20 cellular contexts compared by ENCODE assay signal in genomic region chr7:46461334-46461777, GRCh38.
DNase-seq lines count a peak whose midpoint lies in the region; ATAC-seq and TF ChIP-seq lines count a peak whose summit lies in the region.
"Had no signal": no experiment of that assay in that cellular context is flagged by ENCODE, and none has a peak within 500 bp of the region (broad histone marks: within the 10 kb centered on the region; RNA-seq: fewer than 3 reads in every experiment).

No MANE protein-coding gene starts in this region.

- no peaks in the 10 kb centered on the region for H3K36me3 ChIP-seq in IMR-90 (ENCODE audit: control insufficient read depth, insufficient read depth, low read length)
- H3K36me3 ChIP-seq in brain microvascular endothelial cell (replicated peaks) = no peaks in the 10 kb centered on the region
- no peaks in the 10 kb centered on the region for H3K36me3 ChIP-seq in hepatocyte (replicated peaks; ENCODE audit: insufficient read depth, low read depth)
- H3K36me3 ChIP-seq in effector memory CD4-positive, alpha-beta T cell (ENCODE audit: control insufficient read depth, insufficient read depth, low read length) = no peaks in the 10 kb centered on the region

- no peaks in the 10 kb centered on the region for H3K9me1 ChIP-seq in IMR-90 (ENCODE audit: insufficient read depth, low read length)

- peaks cover 11% of the 10 kb centered on the region for H3K9me3 ChIP-seq in IMR-90 (ENCODE audit: control insufficient read depth, insufficient read depth, low read length)
- no peaks in the 10 kb centered on the region for H3K9me3 ChIP-seq in hepatocyte (ENCODE audit: low read depth)
- peaks cover 7% of the 10 kb centered on the region for H3K9me3 ChIP-seq in effector memory CD4-positive, alpha-beta T cell (ENCODE audit: control insufficient read depth, low read length)
- H3K9me3 ChIP-seq: A549 had no signal

- H2AFZ ChIP-seq in IMR-90 (replicated peaks; ENCODE audit: low read length, poor library complexity) (no peak overlapping the region), hepatocyte (no peak overlapping the region)

- H2BK20ac ChIP-seq in IMR-90 (ENCODE audit: low read depth, low read length) = peak overlapping the region; percentile 89; the same call in 1 of the 2 replicates

- peak overlapping the region; percentile 46; the same call in 1 of the 2 replicates for H3K23ac ChIP-seq in IMR-90 (ENCODE audit: low read depth, low read length)

- H3K4me3 ChIP-seq in AG10803 (ENCODE audit: low read length) (no peak overlapping the region), IMR-90 (ENCODE audit: insufficient read depth, low read depth, low read length) (no peak overlapping the region), brain microvascular endothelial cell (ENCODE audit: low read depth, low read length) (no peak overlapping the region), hepatocyte (no peak overlapping the region)
- no peak overlapping the region for H3K4me3 ChIP-seq in effector memory CD4-positive, alpha-beta T cell (ENCODE audit: insufficient read depth, low read depth, low read length, poor library complexity, severe bottlenecking)
- H3K4me3 ChIP-seq: A549, MG63 had no signal

- in situ Hi-C loops in IMR-90 (cut with MboI; ENCODE audit: low sequenced_read_pairs) = no loop called here
- in situ Hi-C loops in brain microvascular endothelial cell (cut with HindIII; ENCODE audit: low pct_ligation_motif_present, low sequenced_read_pairs) = no loop called here

- peak overlapping the region; percentile 87; the same call in 1 of the 2 replicates for H4K5ac ChIP-seq in IMR-90 (ENCODE audit: low read depth, low read length)

- peak overlapping the region; percentile 71; the same call in 1 of the 2 replicates for H3K14ac ChIP-seq in IMR-90 (replicated peaks; ENCODE audit: low read depth, low read length)

- H2BK5ac ChIP-seq in IMR-90 (ENCODE audit: low read depth, low read length, poor library complexity, severe bottlenecking) = peak overlapping the region; percentile 80

- WGBS in IMR-90 (ENCODE audit: extremely low coverage in 2 of 2, insufficient read length in 1 of 2), 2 experiments = no CpG with 5 or more reads among the region's 3 CpGs
- 37% methylated on average over 3 of the region's 3 CpGs for WGBS in hepatocyte (ENCODE audit: low lambda C conversion rate, missing lambda C conversion rate)

- H3K27ac ChIP-seq in IMR-90 (ENCODE audit: insufficient read depth, low read length) (no peak overlapping the region), brain microvascular endothelial cell (peak overlapping the region; percentile 20), hepatocyte (peak overlapping the region; percentile 81)
- H3K27ac ChIP-seq in effector memory CD4-positive, alpha-beta T cell (ENCODE audit: insufficient read depth, low read length, poor library complexity, severe bottlenecking) = no peak overlapping the region
- H3K27ac ChIP-seq: A549 had no signal

- peak overlapping the region; percentile 26 to 88; a peak in 2 of 4 replicates for H4K8ac ChIP-seq in IMR-90 (ENCODE audit: low read depth in 2 of 2, low read length in 2 of 2)

- H3K9me2 ChIP-seq in hepatocyte (replicated peaks; ENCODE audit: insufficient read depth) = no peaks in the 10 kb centered on the region

- TF ChIP-seq RAD21 in IMR-90 (IDR thresholded peaks at IDR 0.05; ENCODE audit: low read length) = no peak

- peak overlapping the region; percentile 89 for H2BK120ac ChIP-seq in IMR-90 (ENCODE audit: low read depth, low read length)

- H3K27me3 ChIP-seq in IMR-90 (ENCODE audit: control insufficient read depth, insufficient read depth, low read length) (no peaks in the 10 kb centered on the region), brain microvascular endothelial cell (replicated peaks) (no peaks in the 10 kb centered on the region), hepatocyte (no peaks in the 10 kb centered on the region)
- no peaks in the 10 kb centered on the region for H3K27me3 ChIP-seq in effector memory CD4-positive, alpha-beta T cell (replicated peaks; ENCODE audit: control insufficient read depth, insufficient read depth, low read length, poor library complexity, severe bottlenecking)
- H3K27me3 ChIP-seq: MG63 had no signal

- H3K18ac ChIP-seq in IMR-90 (ENCODE audit: low read depth, low read length) = peak overlapping the region; percentile 97; the same call in 1 of the 2 replicates

- intact Hi-C loops in IMR-90 (cut with micrococcal nuclease) = no loop called here

- H3K27ac Mint-ChIP-seq in activated T-cell treated with anti-CD3 and anti-CD28 coated beads, Interleukin-2, amount 50 U/mL, for 24 hours = no peak overlapping the region
- H3K27ac Mint-ChIP-seq: B cell; CD4-positive, alpha-beta memory T cell had no signal

- CTCF ChIA-PET in IMR-90 (lab: Yijun Ruan, JAX) = no interaction called here

- H2AK5ac ChIP-seq in IMR-90 (ENCODE audit: low read depth, low read length) = no peak overlapping the region

- H3K4me1 ChIP-seq in IMR-90 (ENCODE audit: control insufficient read depth, insufficient read depth, low read length) (peaks cover 2% of the 10 kb centered on the region; the same call in 1 of the 2 replicates), hepatocyte (ENCODE audit: insufficient read depth) (no peaks in the 10 kb centered on the region)
- H3K4me1 ChIP-seq in effector memory CD4-positive, alpha-beta T cell (ENCODE audit: control insufficient read depth, insufficient read depth, low read length, poor library complexity, severe bottlenecking) = no peaks in the 10 kb centered on the region
- H3K4me1 ChIP-seq: A549 had no signal

- no peak overlapping the region for H3K9ac ChIP-seq in IMR-90 (ENCODE audit: low read depth, low read length)

- TF ChIP-seq CTCF in AG10803 (conservative IDR thresholded peaks at IDR 0.05; ENCODE audit: low read length) (no peak), IMR-90 (conservative IDR thresholded peaks at IDR 0.05; ENCODE audit: low read depth, low read length) (no peak), brain microvascular endothelial cell (IDR thresholded peaks at IDR 0.05; ENCODE audit: low read depth, low read length, missing control alignments) (no peak), hepatocyte (IDR thresholded peaks at IDR 0.05; ENCODE audit: poor library complexity) (no peak)

- no peaks in the 10 kb centered on the region for H3K27me3 Mint-ChIP-seq in activated T-cell treated with anti-CD3 and anti-CD28 coated beads, Interleukin-2, amount 50 U/mL, for 24 hours
- H3K27me3 Mint-ChIP-seq: B cell; CD4-positive, alpha-beta memory T cell had no signal

- H3K79me2 ChIP-seq in hepatocyte = no peaks in the 10 kb centered on the region

- POLR2A ChIA-PET in IMR-90 (lab: Charles Lee; ENCODE audit: unreplicated experiment) = no interaction called here

- peak overlapping the region; percentile 73; the same call in 1 of the 2 replicates for H3K4ac ChIP-seq in IMR-90 (ENCODE audit: low read depth, low read length)

- H4K20me1 ChIP-seq in IMR-90 (ENCODE audit: insufficient read depth, low read length) = no peaks in the 10 kb centered on the region
- H4K20me1 ChIP-seq in hepatocyte (ENCODE audit: insufficient read depth, poor library complexity, severe bottlenecking) = no peaks in the 10 kb centered on the region

- peaks cover 22% of the 10 kb centered on the region for H3K9me3 Mint-ChIP-seq in activated T-cell treated with anti-CD3 and anti-CD28 coated beads, Interleukin-2, amount 50 U/mL, for 24 hours

- no TSS peak for BruUV-seq in IMR-90 (replicated peaks; lab: Mats Ljungman, UMichigan)

- H3K4me3 Mint-ChIP-seq in activated T-cell treated with anti-CD3 and anti-CD28 coated beads, Interleukin-2, amount 50 U/mL, for 24 hours = no peak overlapping the region
- H3K4me3 Mint-ChIP-seq: B cell; CD4-positive, alpha-beta memory T cell had no signal

- ATAC-seq in IMR-90 (ENCODE audit: low read depth) (peak; percentile 64; the same call in 1 of the 2 replicates), GM18870 (IDR thresholded peaks at IDR 0.05; ENCODE audit: unreplicated experiment) (no peak)
- ATAC-seq: A549, Panc1 had no signal

- dilution Hi-C loops in IMR-90 (cut with HindIII; ENCODE audit: low sequenced_read_pairs, unreplicated experiment) = no loop called here

- H2AK9ac ChIP-seq in IMR-90 (replicated peaks; ENCODE audit: low read depth, low read length, poor library complexity) = no peak overlapping the region

- peak overlapping the region; percentile 69; the same call in 1 of the 2 replicates for H4K91ac ChIP-seq in IMR-90 (ENCODE audit: insufficient read depth, low read depth, low read length)

- H3K4me1 Mint-ChIP-seq in activated T-cell treated with anti-CD3 and anti-CD28 coated beads, Interleukin-2, amount 50 U/mL, for 24 hours (ENCODE audit: low read depth) = no peaks in the 10 kb centered on the region
- H3K4me1 Mint-ChIP-seq: B cell; CD4-positive, alpha-beta memory T cell had no signal

- DNase-seq in AG10803 (ENCODE audit: low read depth) (peak; percentile 26), IMR-90 (peak; percentile 81), brain microvascular endothelial cell (peak; percentile 63), hepatocyte (ENCODE audit: low spot score) (peak; percentile 40), NCI-H82 (lab: John Stamatoyannopoulos, UW) (no peak)
- no peak for DNase-seq in effector memory CD4-positive, alpha-beta T cell
- no peak for DNase-seq in activated T-cell treated with anti-CD3 and anti-CD28 coated beads, Interleukin-2, amount 50 U/mL, for 24 hours
- DNase-seq: CD4-positive, alpha-beta memory T cell; DND-41; GOT3; MG63; NCI-H1105 treated with DMSO at 0.1 percent for 48 hours; NCI-H187; NCI-H2171; NCI-H774; Right ventricle myocardium superior had no signal

- no peaks in the 10 kb centered on the region for H3K36me3 Mint-ChIP-seq in activated T-cell treated with anti-CD3 and anti-CD28 coated beads, Interleukin-2, amount 50 U/mL, for 24 hours (ENCODE audit: low read depth)
- H3K36me3 Mint-ChIP-seq: CD4-positive, alpha-beta memory T cell had no signal

- H2BK15ac ChIP-seq in IMR-90 (ENCODE audit: low read depth, low read length) = no peak overlapping the region; the same call in 2 of the 3 replicates

- H3K4me2 ChIP-seq in IMR-90 (ENCODE audit: low read depth, low read length) (no peak overlapping the region), hepatocyte (no peak overlapping the region)
- H3K4me2 ChIP-seq: A549 had no signal

- H3K79me1 ChIP-seq in IMR-90 (ENCODE audit: low read depth in 1 of 2, low read length in 2 of 2) = no peaks in the 10 kb centered on the region

- H3K56ac ChIP-seq in IMR-90 (ENCODE audit: extremely low read depth, insufficient read depth, low read length) = no peak overlapping the region

- TF ChIP-seq POLR2A in IMR-90 (IDR thresholded peaks at IDR 0.05; ENCODE audit: low read depth, low read length) = no peak

TF ChIP-seq in IMR-90, 13 proteins besides CTCF, POLR2A, EP300 and RAD21 (continues in another document):
- TF ChIP-seq RFX5 (IDR thresholded peaks at IDR 0.05; ENCODE audit: low read depth, low read length) = no peak
- peak; percentile 73 for TF ChIP-seq BHLHE40 (IDR thresholded peaks at IDR 0.05; ENCODE audit: low read depth, low read length)
- no peak for TF ChIP-seq MAFK (IDR thresholded peaks at IDR 0.05; ENCODE audit: low read depth, low read length)
- TF ChIP-seq MAZ (IDR thresholded peaks at IDR 0.05; ENCODE audit: borderline replicate concordance, low read depth, low read length) = no peak
- peak; percentile 19; the same call in 1 of the 2 replicates for TF ChIP-seq CEBPB (IDR thresholded peaks at IDR 0.05; ENCODE audit: low read depth, low read length)
- no peak for TF ChIP-seq RCOR1 (IDR thresholded peaks at IDR 0.05; ENCODE audit: insufficient replicate concordance, low read length)

Comparison
In these comparisons a context has a peak if more than half of its experiments do, and no peak if none do; other contexts are left out.
1. DNase-seq: peak in AG10803 (single experiment), IMR-90 (single experiment), brain microvascular endothelial cell (single experiment) and hepatocyte (single experiment); none in effector memory CD4-positive, alpha-beta T cell (0 of 3), activated T-cell treated with anti-CD3 and anti-CD28 coated beads, Interleukin-2, amount 50 U/mL, for 24 hours (single experiment) and NCI-H82 (single experiment).
2. H3K27ac ChIP-seq: peak in brain microvascular endothelial cell (single experiment) and hepatocyte (single experiment); none in IMR-90 (single experiment) and effector memory CD4-positive, alpha-beta T cell (single experiment).